In genomic region chr2:170386554-170386953, GRCh38 we compare ENCODE assay signal across 20 cellular contexts.
DNase-seq lines count a peak whose midpoint lies in the region; ATAC-seq, FAIRE-seq and TF ChIP-seq lines count a peak whose summit lies in the region.
"Had no signal": no experiment of that assay in that cellular context is flagged by ENCODE, and none has a peak within 500 bp of the region (broad histone marks: within the 10 kb centered on the region; RNA-seq: fewer than 3 reads in every experiment).

No MANE protein-coding gene starts in this region.

- peak; percentile 62; the same call in 2 of the 3 replicates for ATAC-seq in RWPE2 (ENCODE audit: low read depth)
- no peak for ATAC-seq in GM21423 (IDR thresholded peaks at IDR 0.05; ENCODE audit: unreplicated experiment)
- ATAC-seq: CD8-positive, alpha-beta T cell; GM23338; HCT116 had no signal

- H3K79me2 ChIP-seq in PC-9 (ENCODE audit: low read depth) = no peaks in the 10 kb centered on the region

- no peaks in the 10 kb centered on the region for H3F3A ChIP-seq in PC-9 (ENCODE audit: insufficient read depth, low read depth)

- TF ChIP-seq POLR2A in GM12891 (IDR thresholded peaks at IDR 0.05; ENCODE audit: low read depth, low read length) = no peak

- no peaks in the 10 kb centered on the region for H3K27me3 ChIP-seq in PC-9 (ENCODE audit: insufficient read depth, low read depth)
- no peaks in the 10 kb centered on the region for H3K27me3 ChIP-seq in RWPE2 (ENCODE audit: insufficient read depth, poor library complexity, severe bottlenecking)
- H3K27me3 ChIP-seq: BLaER1 had no signal

- no peak for TF ChIP-seq CTCF in PC-9 (conservative IDR thresholded peaks at IDR 0.05)
- no peak for TF ChIP-seq CTCF in RWPE2 (IDR thresholded peaks at IDR 0.05; ENCODE audit: poor library complexity, severe bottlenecking)

- POLR2A ChIA-PET in PC-9 (lab: Charles Lee; ENCODE audit: unreplicated experiment) = no interaction called here

- CTCF ChIA-PET in PC-9 (lab: Charles Lee) = no interaction called here

- peaks cover 8% of the 10 kb centered on the region for H3K4me1 ChIP-seq in PC-9 (replicated peaks; ENCODE audit: insufficient read depth)
- peaks cover 3% of the 10 kb centered on the region for H3K4me1 ChIP-seq in RWPE2 (ENCODE audit: insufficient read depth, poor library complexity, severe bottlenecking)
- H3K4me1 ChIP-seq: BLaER1 had no signal

- intact Hi-C loops in PC-9 (cut with micrococcal nuclease; ENCODE audit: unreplicated experiment) = no loop called here

- no peak overlapping the region for H3K27ac ChIP-seq in PC-9
- H3K27ac ChIP-seq in RWPE2 (ENCODE audit: poor library complexity, severe bottlenecking) = peak overlapping the region; percentile 29
- H3K27ac ChIP-seq: BLaER1, C4-2B had no signal

- DNase-seq in PC-9 = peak in 1 of 2 experiments; percentile 64
- DNase-seq in RWPE2 (ENCODE audit: low spot score) = no peak
- no peak for DNase-seq in GM12891 (ENCODE audit: insufficient read length, low spot score)
- DNase-seq in activated effector memory CD4-positive, alpha-beta T cell treated with Interleukin-2 at 50 U/mL for 16 hours = no peak
- DNase-seq in activated gamma-delta T cell (lab: John Stamatoyannopoulos, UW) = no peak
- DNase-seq: Caco-2; CD4-positive, CD25-positive, alpha-beta regulatory T cell; CD8-positive, alpha-beta T cell; DMS 273 treated with DMSO at 0.1 percent for 48 hours; DMS79 treated with DMSO at 0.1 percent for 48 hours; H9 had no signal

- no peaks in the 10 kb centered on the region for H4K20me1 ChIP-seq in PC-9 (ENCODE audit: insufficient read depth)
- H4K20me1 ChIP-seq: BLaER1 had no signal

- no peak overlapping the region for H3K4me3 ChIP-seq in PC-9
- no peak overlapping the region for H3K4me3 ChIP-seq in RWPE2 (ENCODE audit: severe bottlenecking)
- H3K4me3 ChIP-seq: BLaER1, GM23338 had no signal

- H3K36me3 ChIP-seq in PC-9 (ENCODE audit: low read depth) (no peaks in the 10 kb centered on the region), RWPE2 (ENCODE audit: low read depth) (no peaks in the 10 kb centered on the region)
- H3K36me3 ChIP-seq: BLaER1 had no signal

- peak overlapping the region; percentile 5; the same call in 1 of the 2 replicates for H3K4me2 ChIP-seq in PC-9
- H3K4me2 ChIP-seq: BLaER1, GM23338 had no signal

- H2AFZ ChIP-seq in PC-9 = no peak overlapping the region
- H2AFZ ChIP-seq: GM23338 had no signal

- no peaks in the 10 kb centered on the region for H3K9me2 ChIP-seq in PC-9 (ENCODE audit: insufficient read depth)

- BruUV-seq in PC-9 (replicated peaks; lab: Mats Ljungman, UMichigan) = no TSS peak

- peak; percentile 98 for FAIRE-seq in G401.6 (lab: Jason Lieb, UNC)
- FAIRE-seq in GM12891 (lab: Jason Lieb, UNC) = no peak
- FAIRE-seq: A204.1, D721Med, GM19239 had no signal

- no peaks in the 10 kb centered on the region for H3K9me3 ChIP-seq in PC-9 (ENCODE audit: insufficient read depth, low read depth)
- no peaks in the 10 kb centered on the region for H3K9me3 ChIP-seq in RWPE2 (ENCODE audit: severe bottlenecking)
- H3K9me3 ChIP-seq: BLaER1, Caco-2 had no signal

TF ChIP-seq in GM12891, 5 proteins besides CTCF, POLR2A, EP300 and RAD21:
- no peak for TF ChIP-seq PAX5 (IDR thresholded peaks at IDR 0.05; ENCODE audit: insufficient read depth, low read length, severe bottlenecking)
- TF ChIP-seq TAF1 (IDR thresholded peaks at IDR 0.05; ENCODE audit: low read depth, low read length) = no peak
- TF ChIP-seq SPI1 (IDR thresholded peaks at IDR 0.05; ENCODE audit: low read depth, low read length) = no peak
- no peak for TF ChIP-seq POLR2AphosphoS5 (IDR thresholded peaks at IDR 0.05; ENCODE audit: low read depth, low read length)
- TF ChIP-seq POU2F2 (IDR thresholded peaks at IDR 0.05; ENCODE audit: low read depth, low read length) = no peak
